In the genomic region with DNA sequence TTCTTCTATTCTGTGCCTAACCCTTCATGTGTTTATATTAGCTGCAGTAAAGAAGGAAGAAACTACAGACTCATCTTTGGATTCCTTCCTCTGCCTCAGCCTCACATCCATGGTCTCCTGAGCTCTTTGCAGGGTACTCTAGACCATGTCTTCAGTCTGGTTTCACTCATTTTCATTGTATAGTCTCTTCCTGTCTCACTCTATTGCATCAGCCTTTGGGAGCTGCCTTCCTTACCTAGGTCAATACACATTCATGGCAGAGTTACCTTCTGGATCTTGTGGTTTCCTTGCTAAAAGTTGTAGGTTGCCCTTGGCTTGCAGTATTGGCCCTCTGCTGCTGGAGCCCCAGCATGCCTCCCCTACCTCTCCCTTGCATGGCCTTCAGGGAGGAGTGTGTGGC, we compare ENCODE assay signal across 1 cellular context.
TF ChIP-seq lines count a peak whose summit lies in the region.

No MANE protein-coding gene starts in this region.

TF ChIP-seq in K562, 482 proteins besides CTCF, POLR2A, EP300 and RAD21:
- TF ChIP-seq ZBTB11 (CRISPR knock-in tag; IDR thresholded peaks at IDR 0.05) (peak in 1 of 3 experiments; percentile 49; a peak in 1 of 6 replicates), MCM3 (IDR thresholded peaks at IDR 0.05) (no peak), ATF3 (IDR thresholded peaks at IDR 0.05) (peak; percentile 37; the same call in 1 of the 2 replicates), ATF3 (CRISPR knock-in tag; conservative IDR thresholded peaks at IDR 0.05) (no peak), ZSCAN32 (CRISPR knock-in tag; IDR thresholded peaks at IDR 0.05) (0 out of 2 replicates have a peak, but pooled peaks have one; percentile 52), FIP1L1 (IDR thresholded peaks at IDR 0.05; ENCODE audit: low read depth, low read length, poor library complexity, severe bottlenecking) (no peak), ZNF175 (CRISPR knock-in tag; IDR thresholded peaks at IDR 0.05; ENCODE audit: low read depth) (0 out of 2 replicates have a peak, but pooled peaks have one; percentile 40), ZNF76 (CRISPR knock-in tag; IDR thresholded peaks at IDR 0.05; ENCODE audit: borderline replicate concordance) (no peak), ATF4 (CRISPR knock-in tag; IDR thresholded peaks at IDR 0.05) (peak; percentile 72), CEBPG (CRISPR knock-in tag; IDR thresholded peaks at IDR 0.05) (peak; percentile 69), CEBPG (tag; conservative IDR thresholded peaks at IDR 0.05 in 1 of 2, IDR thresholded peaks at IDR 0.05 in 1 of 2) (peak in 1 of 2 experiments; percentile 81; a peak in 2 of 4 replicates), SMC3 (conservative IDR thresholded peaks at IDR 0.05; ENCODE audit: insufficient read depth, low read depth, low read length) (no peak), ZNF512 (tag; IDR thresholded peaks at IDR 0.05) (no peak), SMAD4 (CRISPR knock-in tag; conservative IDR thresholded peaks at IDR 0.05) (0 out of 2 replicates have a peak, but pooled peaks have one; percentile 12), SNIP1 (IDR thresholded peaks at IDR 0.05; ENCODE audit: low read depth) (no peak), DMBX1 (CRISPR knock-in tag; IDR thresholded peaks at IDR 0.05; ENCODE audit: borderline replicate concordance) (peak; percentile 37; the same call in 1 of the 2 replicates)
